Comparison of ENCODE assay signal across 16 cellular contexts in genomic region chr3:148084931-148085330, GRCh38.
DNase-seq lines count a peak whose midpoint lies in the region; ATAC-seq and TF ChIP-seq lines count a peak whose summit lies in the region.
"Had no signal": no experiment of that assay in that cellular context is flagged by ENCODE, and none has a peak within 500 bp of the region (broad histone marks: within the 10 kb centered on the region; RNA-seq: fewer than 3 reads in every experiment).

No MANE protein-coding gene starts in this region.

- ATAC-seq in GM18502 (IDR thresholded peaks at IDR 0.05; ENCODE audit: poor library complexity, unreplicated experiment) (peak; percentile 80), GM21367 (IDR thresholded peaks at IDR 0.05; ENCODE audit: unreplicated experiment) (peak; percentile 69), HG03103 (IDR thresholded peaks at IDR 0.05; ENCODE audit: low read depth, unreplicated experiment) (peak; percentile 54), HG03097 (IDR thresholded peaks at IDR 0.05; ENCODE audit: low FRiP score, unreplicated experiment) (no peak), mucosa of descending colon (no peak)
- ATAC-seq: stimulated activated memory B cell treated with anti-CD40 and anti-IgM and Interleukin-4, amounts not matched to agents 10 μg/mL and 1 μg/mL and 100 μg/mL, for 72 hours had no signal

- DNase-seq in effector CD4-positive, alpha-beta T cell = no peak
- DNase-seq in mucosa of descending colon (no peak), AG08395 (ENCODE audit: low spot score) (no peak)
- DNase-seq: activated T-cell treated with anti-CD3 and anti-CD28 coated beads, Interleukin-2, amount 50 U/mL, for 24 hours; cerebellar nuclear complex; IMR-90; NCI-H524 treated with DMSO at 0.1 percent for 48 hours had no signal

- intact Hi-C loops in mucosa of descending colon (cut with DNase I, micrococcal nuclease) = no loop called here

- H3K9me3 ChIP-seq in mucosa of descending colon = no peaks in the 10 kb centered on the region

- H3K4me3 Mint-ChIP-seq in brain = peak overlapping the region; percentile 71 to 80 (median 75)
- H3K4me3 Mint-ChIP-seq: activated T-cell treated with anti-CD3 and anti-CD28 coated beads, Interleukin-2, amount 50 U/mL, for 24 hours; CD4-positive, alpha-beta memory T cell; mesothelial cell of epicardium; stimulated activated memory B cell treated with anti-CD40 and anti-IgM and Interleukin-4, amounts not matched to agents 10 μg/mL and 1 μg/mL and 100 μg/mL, for 72 hours; T-helper 1 cell treated with Interleukin-12 subunit alpha and Interleukin-12 subunit beta and Interleukin-4 antibody, amounts not matched to agents 30 μg/mL and 1 μg/mL, for 36 hours had no signal

- peaks cover 31% of the 10 kb centered on the region for H3K4me1 Mint-ChIP-seq in brain
- H3K4me1 Mint-ChIP-seq: CD4-positive, alpha-beta memory T cell; mesothelial cell of epicardium; stimulated activated memory B cell treated with anti-CD40 and anti-IgM and Interleukin-4, amounts not matched to agents 10 μg/mL and 1 μg/mL and 100 μg/mL, for 72 hours had no signal

- H3K4me3 ChIP-seq in mucosa of descending colon = no peak overlapping the region

- H3K9me3 Mint-ChIP-seq in brain = no peaks in the 10 kb centered on the region
- H3K9me3 Mint-ChIP-seq: activated T-cell treated with anti-CD3 and anti-CD28 coated beads, Interleukin-2, amount 50 U/mL, for 24 hours; mesothelial cell of epicardium; stimulated activated memory B cell treated with anti-CD40 and anti-IgM and Interleukin-4, amounts not matched to agents 10 μg/mL and 1 μg/mL and 100 μg/mL, for 72 hours; T-helper 1 cell treated with Interleukin-12 subunit alpha and Interleukin-12 subunit beta and Interleukin-4 antibody, amounts not matched to agents 30 μg/mL and 1 μg/mL, for 36 hours had no signal

- H3K27ac Mint-ChIP-seq in brain = peak overlapping the region; percentile 33 to 98 (median 95)
- H3K27ac Mint-ChIP-seq: activated T-cell treated with anti-CD3 and anti-CD28 coated beads, Interleukin-2, amount 50 U/mL, for 24 hours; CD4-positive, alpha-beta memory T cell; mesothelial cell of epicardium; stimulated activated memory B cell treated with anti-CD40 and anti-IgM and Interleukin-4, amounts not matched to agents 10 μg/mL and 1 μg/mL and 100 μg/mL, for 72 hours; T-helper 1 cell treated with Interleukin-12 subunit alpha and Interleukin-12 subunit beta and Interleukin-4 antibody, amounts not matched to agents 30 μg/mL and 1 μg/mL, for 36 hours had no signal

- no peaks in the 10 kb centered on the region for H3K36me3 Mint-ChIP-seq in brain
- H3K36me3 Mint-ChIP-seq: CD4-positive, alpha-beta memory T cell; mesothelial cell of epicardium; stimulated activated memory B cell treated with anti-CD40 and anti-IgM and Interleukin-4, amounts not matched to agents 10 μg/mL and 1 μg/mL and 100 μg/mL, for 72 hours had no signal

- peaks cover 24% of the 10 kb centered on the region for H3K27me3 Mint-ChIP-seq in brain
- H3K27me3 Mint-ChIP-seq: activated T-cell treated with anti-CD3 and anti-CD28 coated beads, Interleukin-2, amount 50 U/mL, for 24 hours; CD4-positive, alpha-beta memory T cell; stimulated activated memory B cell treated with anti-CD40 and anti-IgM and Interleukin-4, amounts not matched to agents 10 μg/mL and 1 μg/mL and 100 μg/mL, for 72 hours had no signal

- TF ChIP-seq CTCF in brain (conservative IDR thresholded peaks at IDR 0.05) (no peak), mucosa of descending colon (IDR thresholded peaks at IDR 0.05) (no peak)

- H3K4me1 ChIP-seq in mucosa of descending colon (ENCODE audit: low read depth) = no peaks in the 10 kb centered on the region

- no peaks in the 10 kb centered on the region for H3K36me3 ChIP-seq in mucosa of descending colon (ENCODE audit: low read depth)

Comparison
In these comparisons a context has a peak if more than half of its experiments do, and no peak if none do; other contexts are left out.
1. ATAC-seq: peak in GM18502 (single experiment), GM21367 (single experiment) and HG03103 (single experiment); none in HG03097 (single experiment) and mucosa of descending colon (single experiment).